In genomic region chr5:156971848-156972525, GRCh38 we compare ENCODE assay signal across 17 cellular contexts. TPM values are rescaled to one million over a fixed set of nuclear protein-coding genes. Genes with fewer than 3 reads are reported as not detected.
"Had no signal": no experiment of that assay in that cellular context is flagged by ENCODE, and none has a peak within 500 bp of the region (broad histone marks: within the 10 kb centered on the region; RNA-seq: fewer than 3 reads in every experiment).

No MANE protein-coding gene starts in this region.

- H3K27me3 ChIP-seq: adrenal gland, heart left ventricle, left lung, stomach had no signal

- H3K27ac ChIP-seq: adrenal gland, coronary artery, heart left ventricle, left lung, stomach, thoracic aorta had no signal

- H3K27ac Mint-ChIP-seq: memory B cell; T-helper 2 cell treated with Interferon-gamma antibody and Interleukin-4, amounts not matched to agents 5 μg/mL and 100 μg/mL, for 36 hours had no signal

- H3K4me1 ChIP-seq: adrenal gland, heart left ventricle, left lung, stomach had no signal

- H3K4me3 ChIP-seq: adrenal gland, coronary artery, heart left ventricle, left lung, stomach, thoracic aorta had no signal

- H3K36me3 Mint-ChIP-seq: memory B cell had no signal

- H3K9me3 ChIP-seq: adrenal gland, heart left ventricle, left lung, stomach, thoracic aorta had no signal

- DNase-seq: activated CD4-positive, CD25-positive, alpha-beta regulatory T cell treated with anti-CD3 and anti-CD28 coated beads, Interleukin-2, amount 50 U/mL, for 72 hours; activated effector memory CD4-positive, alpha-beta T cell treated with Interleukin-2 at 50 U/mL for 16 hours; adrenal gland; caudate nucleus; effector CD4-positive, alpha-beta T cell; foreskin melanocyte; heart left ventricle; left lung; stimulated activated CD4-positive, alpha-beta T cell treated with anti-CD3 and anti-CD28 coated beads, Interleukin-12 subunit alpha, Interleukin-12 subunit beta, amount 100 ng/mL, for 4 hours; stimulated activated CD4-positive, alpha-beta T cell treated with anti-CD3 and anti-CD28 coated beads, Interleukin-2, amount 100 ng/mL, for 48 hours; stomach had no signal

- H3K9me3 Mint-ChIP-seq: memory B cell had no signal

- H3K36me3 ChIP-seq: adrenal gland, heart left ventricle, left lung, stomach, thoracic aorta had no signal

- H3K4me1 Mint-ChIP-seq: memory B cell had no signal

- ATAC-seq: heart left ventricle, left lung had no signal

- H3K4me3 Mint-ChIP-seq: memory B cell; T-helper 2 cell treated with Interferon-gamma antibody and Interleukin-4, amounts not matched to agents 5 μg/mL and 100 μg/mL, for 36 hours had no signal

RNA-seq across cellular contexts. Expression of gene TIMD4, which starts 9.0 kb away (rescaled TPM):
- total RNA-seq: endothelial cell of umbilical vein, osteoblast had no signal
